In the genomic region with DNA sequence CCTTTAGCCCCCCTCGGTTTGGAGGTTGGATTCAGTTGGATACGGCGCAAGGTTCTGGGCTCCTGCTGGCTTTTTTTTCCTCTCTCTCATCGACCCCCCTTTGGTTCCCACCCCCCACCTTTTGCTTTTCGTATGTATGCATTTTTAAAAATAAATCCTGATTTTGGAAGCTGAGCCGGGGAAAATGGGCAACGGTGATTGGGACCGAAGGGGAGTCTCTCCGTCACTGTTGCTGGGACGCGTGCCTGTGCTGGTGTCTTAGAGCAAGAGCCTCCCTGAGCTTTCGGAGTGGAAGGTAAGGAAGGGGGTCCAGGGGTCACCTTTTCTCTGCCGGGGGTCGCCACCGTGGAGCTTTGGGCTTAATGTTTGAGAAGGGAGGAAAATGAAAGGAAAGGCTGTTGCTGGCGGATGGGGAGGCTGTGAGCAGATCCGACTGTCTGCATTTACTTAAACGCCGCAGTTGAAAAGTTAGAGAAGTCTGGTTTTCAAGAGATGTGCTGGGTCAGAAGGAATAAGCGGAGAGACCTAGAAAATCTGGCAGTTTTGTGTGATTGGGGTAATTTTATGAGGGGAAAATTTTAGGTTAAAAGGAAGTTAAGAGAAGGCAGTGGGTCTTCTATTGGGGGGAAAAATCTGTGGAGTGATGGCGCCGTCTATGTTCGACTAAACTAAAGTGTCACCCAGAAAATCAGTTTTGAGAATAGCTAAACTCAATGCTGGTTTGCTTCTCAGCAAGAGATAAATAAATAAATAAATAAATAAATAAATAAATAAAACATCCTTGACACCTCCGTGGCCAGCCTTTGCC, we compare ENCODE assay signal across 1 cellular context.
TF ChIP-seq lines count a peak whose summit lies in the region.

No MANE protein-coding gene starts in this region.

TF ChIP-seq in K562, 482 proteins besides CTCF, POLR2A, EP300 and RAD21 (continued from another document):
- TF ChIP-seq, protein P1, sequence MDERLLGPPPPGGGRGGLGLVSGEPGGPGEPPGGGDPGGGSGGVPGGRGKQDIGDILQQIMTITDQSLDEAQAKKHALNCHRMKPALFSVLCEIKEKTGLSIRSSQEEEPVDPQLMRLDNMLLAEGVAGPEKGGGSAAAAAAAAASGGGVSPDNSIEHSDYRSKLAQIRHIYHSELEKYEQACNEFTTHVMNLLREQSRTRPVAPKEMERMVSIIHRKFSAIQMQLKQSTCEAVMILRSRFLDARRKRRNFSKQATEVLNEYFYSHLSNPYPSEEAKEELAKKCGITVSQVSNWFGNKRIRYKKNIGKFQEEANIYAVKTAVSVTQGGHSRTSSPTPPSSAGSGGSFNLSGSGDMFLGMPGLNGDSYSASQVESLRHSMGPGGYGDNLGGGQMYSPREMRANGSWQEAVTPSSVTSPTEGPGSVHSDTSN (CRISPR knock-in tag; IDR thresholded peaks at IDR 0.05; ENCODE audit: low read depth): no peak
- TF ChIP-seq, protein P1 (tag; conservative IDR thresholded peaks at IDR 0.05; ENCODE audit: low read depth): 0 out of 2 replicates have a peak, but pooled peaks have one; percentile 24
- TF ChIP-seq RFX5 (IDR thresholded peaks at IDR 0.05; ENCODE audit: low read depth, low read length): peak; percentile 90
- TF ChIP-seq ZNF445 (CRISPR knock-in tag; IDR thresholded peaks at IDR 0.05; ENCODE audit: low read depth): no peak
- no peak for TF ChIP-seq SRSF9 (IDR thresholded peaks at IDR 0.05; ENCODE audit: borderline replicate concordance, low read depth, low read length)
- TF ChIP-seq, protein P2, sequence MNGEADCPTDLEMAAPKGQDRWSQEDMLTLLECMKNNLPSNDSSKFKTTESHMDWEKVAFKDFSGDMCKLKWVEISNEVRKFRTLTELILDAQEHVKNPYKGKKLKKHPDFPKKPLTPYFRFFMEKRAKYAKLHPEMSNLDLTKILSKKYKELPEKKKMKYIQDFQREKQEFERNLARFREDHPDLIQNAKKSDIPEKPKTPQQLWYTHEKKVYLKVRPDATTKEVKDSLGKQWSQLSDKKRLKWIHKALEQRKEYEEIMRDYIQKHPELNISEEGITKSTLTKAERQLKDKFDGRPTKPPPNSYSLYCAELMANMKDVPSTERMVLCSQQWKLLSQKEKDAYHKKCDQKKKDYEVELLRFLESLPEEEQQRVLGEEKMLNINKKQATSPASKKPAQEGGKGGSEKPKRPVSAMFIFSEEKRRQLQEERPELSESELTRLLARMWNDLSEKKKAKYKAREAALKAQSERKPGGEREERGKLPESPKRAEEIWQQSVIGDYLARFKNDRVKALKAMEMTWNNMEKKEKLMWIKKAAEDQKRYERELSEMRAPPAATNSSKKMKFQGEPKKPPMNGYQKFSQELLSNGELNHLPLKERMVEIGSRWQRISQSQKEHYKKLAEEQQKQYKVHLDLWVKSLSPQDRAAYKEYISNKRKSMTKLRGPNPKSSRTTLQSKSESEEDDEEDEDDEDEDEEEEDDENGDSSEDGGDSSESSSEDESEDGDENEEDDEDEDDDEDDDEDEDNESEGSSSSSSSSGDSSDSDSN (IDR thresholded peaks at IDR 0.05; ENCODE audit: borderline replicate concordance in 1 of 2, low read depth in 2 of 2, low read length in 2 of 2): 0 out of 4 replicates have a peak, but pooled peaks of 1 of the 2 experiments have one; percentile 28
- TF ChIP-seq PCBP1 (IDR thresholded peaks at IDR 0.05; ENCODE audit: low read depth, low read length, poor library complexity, severe bottlenecking): no peak
- 0 out of 2 replicates have a peak, but pooled peaks have one; percentile 4 for TF ChIP-seq SMARCA4 (IDR thresholded peaks at IDR 0.05)
- 0 out of 4 replicates have a peak, but pooled peaks of 1 of the 2 experiments have one; percentile 10 for TF ChIP-seq KDM1A (IDR thresholded peaks at IDR 0.05)
- TF ChIP-seq CREB1 (IDR thresholded peaks at IDR 0.05): 0 out of 2 replicates have a peak, but pooled peaks have one; percentile 6
- no peak; the same call in 1 of the 2 replicates for TF ChIP-seq CREB1 (CRISPR knock-in tag; IDR thresholded peaks at IDR 0.05)
- TF ChIP-seq PHF8 (IDR thresholded peaks at IDR 0.05; ENCODE audit: borderline replicate concordance, low read length): peak; percentile 1; the same call in 1 of the 2 replicates
- TF ChIP-seq, protein P3, sequence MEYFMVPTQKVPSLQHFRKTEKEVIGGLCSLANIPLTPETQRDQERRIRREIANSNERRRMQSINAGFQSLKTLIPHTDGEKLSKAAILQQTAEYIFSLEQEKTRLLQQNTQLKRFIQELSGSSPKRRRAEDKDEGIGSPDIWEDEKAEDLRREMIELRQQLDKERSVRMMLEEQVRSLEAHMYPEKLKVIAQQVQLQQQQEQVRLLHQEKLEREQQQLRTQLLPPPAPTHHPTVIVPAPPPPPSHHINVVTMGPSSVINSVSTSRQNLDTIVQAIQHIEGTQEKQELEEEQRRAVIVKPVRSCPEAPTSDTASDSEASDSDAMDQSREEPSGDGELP (CRISPR knock-in tag; IDR thresholded peaks at IDR 0.05; ENCODE audit: borderline replicate concordance): 0 out of 2 replicates have a peak, but pooled peaks have one; percentile 4
